Comparison of ENCODE assay signal across 9 cellular contexts in genomic region chr3:45182915-45183881, GRCh38. TPM values are rescaled to one million over a fixed set of nuclear protein-coding genes. Genes with fewer than 3 reads are reported as not detected.
DNase-seq lines count a peak whose midpoint lies in the region; ATAC-seq and TF ChIP-seq lines count a peak whose summit lies in the region.
"Had no signal": no experiment of that assay in that cellular context is flagged by ENCODE, and none has a peak within 500 bp of the region (broad histone marks: within the 10 kb centered on the region; RNA-seq: fewer than 3 reads in every experiment).

No MANE protein-coding gene starts in this region.

- H3K27ac ChIP-seq in WERI-Rb-1, result peak overlapping the region; percentile 17
- no peak overlapping the region for H3K27ac ChIP-seq in SJCRH30

- ATAC-seq in left ventricle myocardium superior (peak; percentile 45), Right ventricle myocardium inferior (no peak)

- intact Hi-C loops in left ventricle myocardium superior (cut with micrococcal nuclease) (no loop called here), Right ventricle myocardium inferior (cut with DNase I) (no loop called here)

- H3K4me3 ChIP-seq in WERI-Rb-1 (ENCODE audit: low read depth, low read length) (no peak overlapping the region), SJCRH30 (no peak overlapping the region)

- H3K9me3 ChIP-seq in WERI-Rb-1 (ENCODE audit: severe bottlenecking), result no peaks in the 10 kb centered on the region
- no peaks in the 10 kb centered on the region for H3K9me3 ChIP-seq in SJCRH30 (replicated peaks)

- H3K27me3 ChIP-seq in WERI-Rb-1 (ENCODE audit: insufficient read depth, low read depth, severe bottlenecking) (no peaks in the 10 kb centered on the region), SJCRH30 (0 out of 2 replicates have a peak, but pooled peaks cover 6% of the 10 kb centered on the region)

- no peak for TF ChIP-seq CTCF in WERI-Rb-1 (IDR thresholded peaks at IDR 0.05; ENCODE audit: low read depth, low read length)

- DNase-seq in left ventricle myocardium superior (no peak), Right ventricle myocardium inferior (ENCODE audit: missing footprints) (no peak), WERI-Rb-1 (peak; percentile 71), kidney tubule cell (ENCODE audit: low spot score) (peak; percentile 88), KG1 (lab: John Stamatoyannopoulos, UW) (no peak), SJCRH30 (no peak), retina (no peak)
- DNase-seq in stimulated activated naive CD4-positive, alpha-beta T cell (lab: John Stamatoyannopoulos, UW), result no peak

- no peaks in the 10 kb centered on the region for H3K36me3 ChIP-seq in WERI-Rb-1
- H3K36me3 ChIP-seq in SJCRH30, result no peaks in the 10 kb centered on the region

- H3K4me1 ChIP-seq in SJCRH30, result peaks cover 16% of the 10 kb centered on the region

RNA-seq across cellular contexts. Expression of gene CDCP1, which starts 37.0 kb away (rescaled TPM):
- total RNA-seq in left ventricle myocardium superior (0.30 TPM), Right ventricle myocardium inferior (0.32 TPM)
- not detected in 2 replicates for total RNA-seq in SJCRH30 (2014; rRNA removed; shearing (Covaris generic))
- total RNA-seq: SK-MEL-5 had no signal

RNA-seq across cellular contexts. Expression of gene TMEM158, which starts 42.9 kb away (rescaled TPM):
- total RNA-seq in left ventricle myocardium superior, result 0.82 TPM
- total RNA-seq in Right ventricle myocardium inferior, result 0.60 TPM
- total RNA-seq in SJCRH30 (2014; rRNA removed; shearing (Covaris generic)), result 0.26 and 0.63 TPM in 2 replicates

Comparison
In these comparisons a context has a peak if more than half of its experiments do, and no peak if none do; other contexts are left out.
1. DNase-seq: peak in WERI-Rb-1 (single experiment) and kidney tubule cell (single experiment); none in left ventricle myocardium superior (single experiment), Right ventricle myocardium inferior (single experiment), KG1 (single experiment), stimulated activated naive CD4-positive, alpha-beta T cell (0 of 6), SJCRH30 (0 of 2) and retina (single experiment).